Comparison of ENCODE assay signal across 9 cellular contexts in genomic region chr5:31639488-31640011, GRCh38. TPM values are rescaled to one million over a fixed set of nuclear protein-coding genes. Genes with fewer than 3 reads are reported as not detected.
DNase-seq lines count a peak whose midpoint lies in the region; ATAC-seq and TF ChIP-seq lines count a peak whose summit lies in the region.
"Had no signal": no experiment of that assay in that cellular context is flagged by ENCODE, and none has a peak within 500 bp of the region (broad histone marks: within the 10 kb centered on the region; RNA-seq: fewer than 3 reads in every experiment).

No MANE protein-coding gene starts in this region.

- H3K9me3 Mint-ChIP-seq in type B pancreatic cell, result no peaks in the 10 kb centered on the region

- no peak overlapping the region for H3K4me3 Mint-ChIP-seq in type B pancreatic cell

- peaks cover 9% of the 10 kb centered on the region for H3K4me1 Mint-ChIP-seq in type B pancreatic cell (ENCODE audit: unreplicated experiment)

- peak; percentile 27 for DNase-seq in DMS 273 (lab: John Stamatoyannopoulos, UW; ENCODE audit: unreplicated experiment)
- DNase-seq in DMS 273 treated with DMSO at 0.1 percent for 48 hours (lab: John Stamatoyannopoulos, UW), result no peak
- peak in 4 of 5 donors; percentile 20 to 35 (median 27) for DNase-seq in heart left ventricle
- DNase-seq in type B pancreatic cell (ENCODE audit: extremely low spot score, unreplicated experiment), result no peak
- DNase-seq in DMS79 treated with DMSO at 0.1 percent for 48 hours (lab: John Stamatoyannopoulos, UW), result no peak

- no peaks in the 10 kb centered on the region for H3K36me3 Mint-ChIP-seq in type B pancreatic cell

- WGBS in heart left ventricle, 4 donors, result 3 to 11% (median 10%) methylated on average over 12 to 41 of the region's 41 CpGs

- TF ChIP-seq POLR2A in heart left ventricle (IDR thresholded peaks at IDR 0.05), result no peak

- H3K4me3 ChIP-seq in heart left ventricle, result peak overlapping the region; percentile 66 to 93 (median 77)
- H3K4me3 ChIP-seq in skeletal muscle tissue (ENCODE audit: low read length in 3 of 3), result peak overlapping the region; percentile 49 to 72 (median 59)

- intact Hi-C loops in heart left ventricle (cut with DNase I), result loop anchor here in 9 of 10 donors (1.0 to 10.0 kb wide), 13 partner anchors 38 to 170 kb away; no protein-coding TSS in a partner anchor

- peak; percentile 29; the same call in 1 of the 2 replicates for TF ChIP-seq CTCF in VCaP (conservative IDR thresholded peaks at IDR 0.05)
- TF ChIP-seq CTCF in heart left ventricle (IDR thresholded peaks at IDR 0.05), result no peak
- no peak for TF ChIP-seq CTCF in type B pancreatic cell (conservative IDR thresholded peaks at IDR 0.05)

- no peak overlapping the region for H3K27ac Mint-ChIP-seq in type B pancreatic cell

- H3K36me3 ChIP-seq in heart left ventricle (no peaks in the 10 kb centered on the region), skeletal muscle tissue (ENCODE audit: control insufficient read depth in 3 of 3, insufficient read depth in 3 of 3, low read length in 3 of 3) (no peaks in the 10 kb centered on the region)

- H3K27ac ChIP-seq in VCaP, result peak overlapping the region; percentile 78
- H3K27ac ChIP-seq in heart left ventricle, result peak overlapping the region; percentile 48 to 91 (median 80)
- no peak overlapping the region for H3K27ac ChIP-seq in skeletal muscle tissue (ENCODE audit: low read depth, low read length)
- H3K27ac ChIP-seq: 22Rv1 had no signal

- H3K9ac ChIP-seq in skeletal muscle tissue (ENCODE audit: low read depth in 1 of 3, low read length in 3 of 3), result peak overlapping the region in 2 of 3 donors; percentile 38 to 64

- H3K9me3 ChIP-seq in heart left ventricle (no peaks in the 10 kb centered on the region), skeletal muscle tissue (ENCODE audit: control insufficient read depth in 3 of 3, low read length in 3 of 3) (no peaks in the 10 kb centered on the region)

- H3K27me3 Mint-ChIP-seq in type B pancreatic cell, result peaks cover 20% of the 10 kb centered on the region

- ATAC-seq in heart left ventricle (peak; percentile 1 to 21 (median 12)), GM18861 (IDR thresholded peaks at IDR 0.05; ENCODE audit: unreplicated experiment) (no peak)

- peaks cover 3 to 75% (median 30%) of the 10 kb centered on the region in 12 donors for H3K4me1 ChIP-seq in heart left ventricle
- H3K4me1 ChIP-seq in skeletal muscle tissue (ENCODE audit: control insufficient read depth in 3 of 3, insufficient read depth in 3 of 3, low read length in 3 of 3), result peaks cover 10 to 19% (median 12%) of the 10 kb centered on the region in 3 donors

- peaks cover 0 to 7% (median 0%) of the 10 kb centered on the region in 9 donors for H3K27me3 ChIP-seq in heart left ventricle
- peaks cover 0 to 10% (median 8%) of the 10 kb centered on the region in 3 donors for H3K27me3 ChIP-seq in skeletal muscle tissue (ENCODE audit: control insufficient read depth in 3 of 3, insufficient read depth in 3 of 3, low read length in 3 of 3)

RNA-seq across cellular contexts. Expression of gene PDZD2, which starts 0.6 kb away (rescaled TPM):
- total RNA-seq in heart left ventricle, result 100 to 1,000 TPM in 2 of 9 donors, 10 to 100 TPM in 7; 41.3 to 116 (median 82.9) TPM
- 10 to 100 TPM; 28.3 to 28.6 TPM for polyA plus RNA-seq in heart left ventricle
- total RNA-seq in skeletal muscle tissue, result 2.6 TPM
- 4.3 and 6.0 TPM in 2 replicates for total RNA-seq in type B pancreatic cell (ENCODE audit: low replicate concordance)

Comparison
In these comparisons a context has a peak if more than half of its experiments do, and no peak if none do; other contexts are left out.
1. DNase-seq: peak in DMS 273 (single experiment) and heart left ventricle (4 of 5); none in DMS 273 treated with DMSO at 0.1 percent for 48 hours (single experiment), type B pancreatic cell (single experiment) and DMS79 treated with DMSO at 0.1 percent for 48 hours (single experiment).